Comparison of ENCODE assay signal across 23 cellular contexts in the genomic region with DNA sequence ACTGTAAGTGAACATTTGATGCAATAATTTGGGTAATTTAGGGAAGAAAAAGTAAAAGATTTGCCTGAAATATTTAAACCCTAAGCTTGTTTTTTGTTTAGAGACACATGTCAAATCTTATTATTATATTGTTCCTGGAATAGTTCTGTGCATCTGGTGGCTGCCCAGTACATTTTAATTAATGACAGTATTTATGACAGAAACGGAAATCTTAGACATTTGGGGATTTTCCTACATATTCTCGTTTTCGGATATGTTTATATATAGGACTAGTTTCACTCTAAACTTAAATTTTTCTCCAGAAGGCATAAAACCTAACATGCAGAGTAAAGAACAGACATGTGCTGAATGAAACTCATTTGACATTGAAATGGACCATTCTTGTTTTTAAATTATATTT.
DNase-seq lines count a peak whose midpoint lies in the region; ATAC-seq, FAIRE-seq and TF ChIP-seq lines count a peak whose summit lies in the region.
"Had no signal": no experiment of that assay in that cellular context is flagged by ENCODE, and none has a peak within 500 bp of the region (broad histone marks: within the 10 kb centered on the region; RNA-seq: fewer than 3 reads in every experiment).

No MANE protein-coding gene starts in this region.

- FAIRE-seq in pancreas (lab: Jason Lieb, UNC) = peak; percentile 47
- FAIRE-seq: A204.1, D721Med, H1, HepG2 had no signal

- H3K36me3 ChIP-seq in OCI-LY3 (replicated peaks; ENCODE audit: low read depth, low read length) (no peaks in the 10 kb centered on the region), pancreas (no peaks in the 10 kb centered on the region)
- H3K36me3 ChIP-seq: BE2C had no signal

- ATAC-seq in GM18868 (IDR thresholded peaks at IDR 0.05; ENCODE audit: unreplicated experiment) = peak; percentile 41
- peak; percentile 31 for ATAC-seq in HG03432 (IDR thresholded peaks at IDR 0.05; ENCODE audit: unreplicated experiment)
- no peak for ATAC-seq in pancreas
- ATAC-seq: HepG2 had no signal

- no TSS peak for BruUV-seq in Calu3 (replicated peaks; lab: Mats Ljungman, UMichigan)

- no peak for TF ChIP-seq CTCF in OCI-LY3 (IDR thresholded peaks at IDR 0.05; ENCODE audit: low read depth, low read length)
- TF ChIP-seq CTCF in pancreas (IDR thresholded peaks at IDR 0.05) = no peak
- TF ChIP-seq CTCF in Calu3 (IDR thresholded peaks at IDR 0.05; ENCODE audit: unreplicated experiment) = no peak

- intact Hi-C loops in pancreas (cut with DNase I) (no loop called here), Calu3 (cut with micrococcal nuclease; ENCODE audit: unreplicated experiment) (no loop called here)

- H3K4me1 Mint-ChIP-seq in Calu3 (ENCODE audit: low read depth, unreplicated experiment) = no peaks in the 10 kb centered on the region
- H3K4me1 Mint-ChIP-seq: CD4-positive, CD25-positive, alpha-beta regulatory T cell; CD8-positive, alpha-beta memory T cell; IgD-negative memory B cell had no signal

- no peak overlapping the region for H2AFZ ChIP-seq in OCI-LY3 (ENCODE audit: low read depth, low read length)

- H3K27me3 Mint-ChIP-seq in Calu3 (ENCODE audit: unreplicated experiment) = no peaks in the 10 kb centered on the region
- H3K27me3 Mint-ChIP-seq: CD4-positive, CD25-positive, alpha-beta regulatory T cell had no signal

- H3K4me3 ChIP-seq in OCI-LY3 (ENCODE audit: low read length) (no peak overlapping the region), pancreas (no peak overlapping the region)

- no peaks in the 10 kb centered on the region for H3K9me3 ChIP-seq in OCI-LY3 (ENCODE audit: insufficient read depth, low read length)
- H3K9me3 ChIP-seq in pancreas = no peaks in the 10 kb centered on the region
- H3K9me3 ChIP-seq: BE2C had no signal

- no peak for DNase-seq in pancreas
- DNase-seq in NCI-H2107 (lab: John Stamatoyannopoulos, UW) = no peak
- no peak for DNase-seq in Calu3
- no peak for DNase-seq in NCI-H2196 (lab: John Stamatoyannopoulos, UW; ENCODE audit: unreplicated experiment)
- DNase-seq: ACHN; C1 segment of cervical spinal cord; CD4-positive, CD25-positive, alpha-beta regulatory T cell; CD8-positive, alpha-beta memory T cell; COR-L47; DMS153; DMS79; GDM1; H9; KG1 had no signal

- H3K4me3 Mint-ChIP-seq in Calu3 (ENCODE audit: low read depth, unreplicated experiment) = no peak overlapping the region
- H3K4me3 Mint-ChIP-seq: CD4-positive, CD25-positive, alpha-beta regulatory T cell; CD8-positive, alpha-beta memory T cell; H9; IgD-negative memory B cell had no signal

- H3K9me3 Mint-ChIP-seq in Calu3 (ENCODE audit: low read depth, unreplicated experiment) = no peaks in the 10 kb centered on the region
- H3K9me3 Mint-ChIP-seq: H9, IgD-negative memory B cell had no signal

- H3K27me3 ChIP-seq in OCI-LY3 (ENCODE audit: low read depth, low read length) (no peaks in the 10 kb centered on the region), pancreas (no peaks in the 10 kb centered on the region)
- H3K27me3 ChIP-seq: BE2C had no signal

- CTCF ChIA-PET in Calu3 (lab: Charles Lee) = no interaction called here

- H3K9ac ChIP-seq in OCI-LY3 (ENCODE audit: low read length) = no peak overlapping the region

- H4K20me1 ChIP-seq in OCI-LY3 (ENCODE audit: insufficient read depth, low read length) = no peaks in the 10 kb centered on the region

- H3K27ac ChIP-seq in OCI-LY3 (ENCODE audit: low read length) (no peak overlapping the region), pancreas (no peak overlapping the region)

- no peaks in the 10 kb centered on the region for H3K79me2 ChIP-seq in OCI-LY3 (ENCODE audit: low read length)

- H3K36me3 Mint-ChIP-seq in Calu3 (ENCODE audit: insufficient read depth, unreplicated experiment) = no peaks in the 10 kb centered on the region
- H3K36me3 Mint-ChIP-seq: CD4-positive, CD25-positive, alpha-beta regulatory T cell; CD8-positive, alpha-beta memory T cell; IgD-negative memory B cell had no signal

- H3K4me1 ChIP-seq in OCI-LY3 (ENCODE audit: low read length) = peaks cover 13% of the 10 kb centered on the region
- no peaks in the 10 kb centered on the region for H3K4me1 ChIP-seq in pancreas

- H3K27ac Mint-ChIP-seq in Calu3 (ENCODE audit: unreplicated experiment) = no peak overlapping the region
- H3K27ac Mint-ChIP-seq: CD4-positive, CD25-positive, alpha-beta regulatory T cell; CD8-positive, alpha-beta memory T cell; H9; IgD-negative memory B cell had no signal

- WGBS in pancreas, 2 donors = 61 to 76% methylated on average over 3 of the region's 3 CpGs

- H3K4me2 ChIP-seq in OCI-LY3 (ENCODE audit: low read length) = peak overlapping the region; percentile 40

Comparison
In these comparisons a context has a peak if more than half of its experiments do, and no peak if none do; other contexts are left out.
1. ATAC-seq: peak in GM18868 (single experiment) and HG03432 (single experiment); none in pancreas (0 of 4).